In genomic region chr19:21740559-21740958, GRCh38 we compare ENCODE assay signal across 33 cellular contexts.
"Had no signal": no experiment of that assay in that cellular context is flagged by ENCODE, and none has a peak within 500 bp of the region (broad histone marks: within the 10 kb centered on the region; RNA-seq: fewer than 3 reads in every experiment).

No MANE protein-coding gene starts in this region.

- H3K36me3 ChIP-seq: brain microvascular endothelial cell, breast epithelium had no signal

- H3K4me1 ChIP-seq: adrenal gland, ascending aorta, body of pancreas, breast epithelium had no signal

- H3K27ac ChIP-seq: adrenal gland, ascending aorta, body of pancreas, brain microvascular endothelial cell, breast epithelium, cardiac muscle cell had no signal

- H3K27me3 ChIP-seq: adrenal gland, ascending aorta, body of pancreas, brain microvascular endothelial cell, breast epithelium, cardiac muscle cell had no signal

- H3K4me3 ChIP-seq: adrenal gland, ascending aorta, body of pancreas, breast epithelium, cardiac muscle cell had no signal

- DNase-seq: activated effector memory CD4-positive, alpha-beta T cell treated with anti-CD3 and anti-CD28 coated beads, Interleukin-2, amount 50 U/mL, for 16 hours; activated effector memory CD4-positive, alpha-beta T cell treated with Interleukin-2 at 50 U/mL for 16 hours; activated gamma-delta T cell; activated gamma-delta T cell treated with Interleukin-2 at 50 U/mL for 16 hours; activated naive CD4-positive, alpha-beta T cell; activated naive CD4-positive, alpha-beta T cell treated with anti-CD3 and anti-CD28 coated beads for 36 hours; activated naive CD4-positive, alpha-beta T cell treated with anti-CD3 and anti-CD28 coated beads, Interleukin-2, amount 10 ng/mL, durations not matched to agents 7 days and 5 days; activated naive CD4-positive, alpha-beta T cell treated with anti-CD3 and anti-CD28 coated beads, Interleukin-2, amount 50 U/mL, for 16 hours; activated naive CD4-positive, alpha-beta T cell treated with Interleukin-2 at 50 U/mL for 16 hours; activated naive CD8-positive, alpha-beta T cell treated with anti-CD3 and anti-CD28 coated beads for 36 hours; activated naive CD8-positive, alpha-beta T cell treated with anti-CD3 and anti-CD28 coated beads, Interleukin-2, amount 10 ng/mL, durations not matched to agents 7 days and 5 days; activated naive CD8-positive, alpha-beta T cell treated with anti-CD3 and anti-CD28 coated beads, Interleukin-2, amount 50 U/mL, for 24 hours; activated T-cell treated with anti-CD3 and anti-CD28 coated beads, Interleukin-2, amount 50 U/mL, for 1 hour; activated T-cell treated with anti-CD3 and anti-CD28 coated beads, Interleukin-2, amount 50 U/mL, for 24 hours; activated T-cell treated with anti-CD3 and anti-CD28 coated beads, Interleukin-2, amount 50 U/mL, for 4 hours; activated T-cell treated with anti-CD3 and anti-CD28 coated beads, Interleukin-2, amount 50 U/mL, for 48 hours; activated T-cell treated with anti-CD3 and anti-CD28 coated beads, Interleukin-2, amount 50 U/mL, for 72 hours; adrenal gland; amniotic stem cell; amygdala; anterior cingulate cortex; aorta; body of pancreas; brain microvascular endothelial cell; caudate nucleus; central memory CD4-positive, alpha-beta T cell; cerebellar nuclear complex had no signal

- FAIRE-seq: bronchial epithelial cell had no signal

- ATAC-seq: activated naive CD4-positive, alpha-beta T cell treated with anti-CD3 and anti-CD28 coated beads, Interleukin-2, amount 50 U/mL, for 72 hours; activated naive CD8-positive, alpha-beta T cell treated with anti-CD3 and anti-CD28 coated beads, Interleukin-2, amount 50 U/mL, for 24 hours; activated T-cell treated with anti-CD3 and anti-CD28 coated beads, Interleukin-2, amount 50 U/mL, for 4 hours; activated T-cell treated with anti-CD3 and anti-CD28 coated beads, Interleukin-2, amount 50 U/mL, for 72 hours; activated T-helper 17 cell treated with anti-CD3 and anti-CD28 coated beads, Interleukin-2, amount 50 U/mL, for 72 hours; body of pancreas had no signal

- H3K9me3 ChIP-seq: adrenal gland, body of pancreas had no signal
